ENCODE assay signal across 11 cellular contexts in the genomic region with DNA sequence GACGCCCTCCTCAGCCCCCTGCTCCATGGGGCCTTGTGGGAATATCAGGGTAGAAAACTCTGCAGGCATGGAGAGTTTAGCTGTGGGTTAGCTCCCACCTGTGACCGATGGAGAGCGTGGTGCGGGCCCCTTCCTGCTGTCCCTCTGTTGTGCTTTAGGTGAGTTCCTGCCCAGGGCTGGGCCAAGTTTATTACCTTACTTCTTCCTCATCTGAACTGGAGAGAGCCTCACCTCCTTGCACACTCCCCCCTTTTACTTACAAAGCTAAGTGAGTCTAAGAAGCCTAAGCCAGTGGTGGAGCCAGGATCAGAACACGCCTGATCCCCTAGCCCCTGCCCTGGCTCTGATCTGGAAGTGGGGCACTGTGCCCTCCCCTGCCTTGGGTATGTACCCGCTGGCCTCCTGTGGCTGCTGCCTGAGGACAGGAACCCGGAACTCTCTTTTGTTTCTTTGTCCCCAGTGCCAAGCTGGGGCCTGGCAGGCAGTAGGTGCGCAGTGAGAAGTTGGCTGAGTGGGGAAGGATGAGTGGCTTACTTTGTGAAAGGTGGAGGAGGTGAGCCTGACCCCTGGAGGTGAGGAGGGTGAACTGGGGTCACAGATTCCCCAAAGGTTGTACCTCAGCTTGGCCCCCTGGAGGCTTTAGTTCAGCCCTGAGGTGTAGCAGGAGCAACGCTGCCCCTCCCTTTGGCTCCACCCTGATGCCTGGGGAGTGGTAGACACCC. TPM values are rescaled to one million over a fixed set of nuclear protein-coding genes. Genes with fewer than 3 reads are reported as not detected.
A peak's percentile ranks its signal among the peaks of the same experiment; 100 is the strongest.
DNase-seq lines count a peak whose midpoint lies in the region; TF ChIP-seq lines count a peak whose summit lies in the region.
"Had no signal": no experiment of that assay in that cellular context is flagged by ENCODE, and none has a peak within 500 bp of the region (broad histone marks: within the 10 kb centered on the region; RNA-seq: fewer than 3 reads in every experiment).

No MANE protein-coding gene starts in this region.

- POLR2A ChIA-PET in activated CD4-positive, alpha-beta memory T cell treated with anti-CD3 and anti-CD28 coated beads for 36 hours (lab: Charles Lee): no interaction called here

- H3K4me3 ChIP-seq in HUES6 (ENCODE audit: low read depth, low read length) (no peak overlapping the region), colonic mucosa (no peak overlapping the region)

- H3K9me3 ChIP-seq in HUES6 (ENCODE audit: control insufficient read depth, insufficient read depth, low read depth, low read length) (no peaks in the 10 kb centered on the region), colonic mucosa (no peaks in the 10 kb centered on the region)

- intact Hi-C loops in colonic mucosa (cut with DNase I): no loop called here
- intact Hi-C loops in activated CD4-positive, alpha-beta memory T cell treated with anti-CD3 and anti-CD28 coated beads for 36 hours (cut with micrococcal nuclease): no loop called here

- TF ChIP-seq CTCF in GM10266 (IDR thresholded peaks at IDR 0.05; ENCODE audit: control insufficient read depth, insufficient read depth, low read depth, missing control alignments) (peak; percentile 11), colonic mucosa (IDR thresholded peaks at IDR 0.05) (no peak), neural crest cell (conservative IDR thresholded peaks at IDR 0.05) (peak; percentile 29)

- H3K36me3 ChIP-seq in HUES6 (ENCODE audit: control insufficient read depth, insufficient read depth, low read length): no peaks in the 10 kb centered on the region
- H3K36me3 ChIP-seq in colonic mucosa: no peaks in the 10 kb centered on the region

- H3K9ac ChIP-seq in HUES6 (ENCODE audit: low read length): no peak overlapping the region
- peak overlapping the region; percentile 32 to 77 for H3K9ac ChIP-seq in colonic mucosa (ENCODE audit: low read depth in 2 of 2, low read length in 2 of 2)

- DNase-seq in GM10266 (ENCODE audit: extremely low spot score): no peak
- DNase-seq in colonic mucosa: no peak
- no peak for DNase-seq in neural crest cell (ENCODE audit: low read depth, low spot score)
- DNase-seq in activated T-cell treated with anti-CD3 and anti-CD28 coated beads, Interleukin-2, amount 50 U/mL, for 24 hours: no peak
- no peak for DNase-seq in activated CD4-positive, alpha-beta memory T cell treated with anti-CD3 and anti-CD28 coated beads for 36 hours
- no peak for DNase-seq in globus pallidus (ENCODE audit: low spot score)
- DNase-seq in activated CD4-positive, alpha-beta T cell treated with anti-CD3 and anti-CD28 coated beads, Interleukin-2, amount 50 U/mL, for 4 hours: no peak
- DNase-seq: activated naive CD4-positive, alpha-beta T cell treated with anti-CD3 and anti-CD28 coated beads, Interleukin-2, amount 10 ng/mL, durations not matched to agents 7 days and 5 days; NCI-H2081 treated with DMSO at 0.1 percent for 48 hours had no signal

- peak overlapping the region; percentile 50 for H3K27ac Mint-ChIP-seq in neural crest cell (ENCODE audit: unreplicated experiment)
- H3K27ac Mint-ChIP-seq in activated T-cell treated with anti-CD3 and anti-CD28 coated beads, Interleukin-2, amount 50 U/mL, for 24 hours: no peak overlapping the region
- H3K27ac Mint-ChIP-seq in activated CD4-positive, alpha-beta memory T cell treated with anti-CD3 and anti-CD28 coated beads for 36 hours: no peak overlapping the region
- H3K27ac Mint-ChIP-seq: activated naive CD4-positive, alpha-beta T cell treated with anti-CD3 and anti-CD28 coated beads, Interleukin-2, amount 10 ng/mL, durations not matched to agents 7 days and 5 days had no signal

- H3K36me3 Mint-ChIP-seq in neural crest cell (ENCODE audit: low read depth): no peaks in the 10 kb centered on the region
- no peaks in the 10 kb centered on the region for H3K36me3 Mint-ChIP-seq in activated T-cell treated with anti-CD3 and anti-CD28 coated beads, Interleukin-2, amount 50 U/mL, for 24 hours (ENCODE audit: low read depth)
- H3K36me3 Mint-ChIP-seq in activated CD4-positive, alpha-beta memory T cell treated with anti-CD3 and anti-CD28 coated beads for 36 hours: no peaks in the 10 kb centered on the region
- H3K36me3 Mint-ChIP-seq: activated naive CD4-positive, alpha-beta T cell treated with anti-CD3 and anti-CD28 coated beads, Interleukin-2, amount 10 ng/mL, durations not matched to agents 7 days and 5 days had no signal

- H3K27me3 ChIP-seq in HUES6 (ENCODE audit: control insufficient read depth, insufficient read depth, low read length) (no peaks in the 10 kb centered on the region), colonic mucosa (no peaks in the 10 kb centered on the region)

- no peaks in the 10 kb centered on the region for H3K9me3 Mint-ChIP-seq in neural crest cell
- no peaks in the 10 kb centered on the region for H3K9me3 Mint-ChIP-seq in activated T-cell treated with anti-CD3 and anti-CD28 coated beads, Interleukin-2, amount 50 U/mL, for 24 hours
- H3K9me3 Mint-ChIP-seq in activated CD4-positive, alpha-beta memory T cell treated with anti-CD3 and anti-CD28 coated beads for 36 hours: no peaks in the 10 kb centered on the region
- H3K9me3 Mint-ChIP-seq: activated naive CD4-positive, alpha-beta T cell treated with anti-CD3 and anti-CD28 coated beads, Interleukin-2, amount 10 ng/mL, durations not matched to agents 7 days and 5 days had no signal

- H3K4me3 Mint-ChIP-seq in neural crest cell: peak overlapping the region; percentile 74
- H3K4me3 Mint-ChIP-seq in activated T-cell treated with anti-CD3 and anti-CD28 coated beads, Interleukin-2, amount 50 U/mL, for 24 hours: no peak overlapping the region
- no peak overlapping the region for H3K4me3 Mint-ChIP-seq in activated CD4-positive, alpha-beta memory T cell treated with anti-CD3 and anti-CD28 coated beads for 36 hours
- H3K4me3 Mint-ChIP-seq: activated naive CD4-positive, alpha-beta T cell treated with anti-CD3 and anti-CD28 coated beads, Interleukin-2, amount 10 ng/mL, durations not matched to agents 7 days and 5 days had no signal

- H3K27ac ChIP-seq in HUES6 (ENCODE audit: low read depth, low read length) (0 out of 2 replicates have a peak overlapping the region, but pooled peaks have one; percentile 21), colonic mucosa (peak overlapping the region; percentile 82)
- H3K27ac ChIP-seq: epithelial cell of prostate had no signal

- H3K27me3 Mint-ChIP-seq in neural crest cell (ENCODE audit: low read depth): no peaks in the 10 kb centered on the region
- peaks cover 6% of the 10 kb centered on the region for H3K27me3 Mint-ChIP-seq in activated T-cell treated with anti-CD3 and anti-CD28 coated beads, Interleukin-2, amount 50 U/mL, for 24 hours
- H3K27me3 Mint-ChIP-seq in activated CD4-positive, alpha-beta memory T cell treated with anti-CD3 and anti-CD28 coated beads for 36 hours: peaks cover 11% of the 10 kb centered on the region

- peaks cover 78% of the 10 kb centered on the region for H3K4me1 Mint-ChIP-seq in neural crest cell
- H3K4me1 Mint-ChIP-seq in activated T-cell treated with anti-CD3 and anti-CD28 coated beads, Interleukin-2, amount 50 U/mL, for 24 hours (ENCODE audit: low read depth): no peaks in the 10 kb centered on the region
- no peaks in the 10 kb centered on the region for H3K4me1 Mint-ChIP-seq in activated CD4-positive, alpha-beta memory T cell treated with anti-CD3 and anti-CD28 coated beads for 36 hours (ENCODE audit: low read depth)
- H3K4me1 Mint-ChIP-seq: activated naive CD4-positive, alpha-beta T cell treated with anti-CD3 and anti-CD28 coated beads, Interleukin-2, amount 10 ng/mL, durations not matched to agents 7 days and 5 days had no signal

- H3K4me1 ChIP-seq in HUES6 (ENCODE audit: control insufficient read depth, insufficient read depth, low read length) (peaks cover 71% of the 10 kb centered on the region), colonic mucosa (peaks cover 50% of the 10 kb centered on the region)

- CTCF ChIA-PET in activated CD4-positive, alpha-beta memory T cell treated with anti-CD3 and anti-CD28 coated beads for 36 hours (lab: Charles Lee): no interaction called here

RNA-seq across cellular contexts. Expression of gene ARHGEF10L, which starts 32.9 kb away (rescaled TPM):
- total RNA-seq in colonic mucosa: 100 to 1,000 TPM in 1 of 2 donors, 10 to 100 TPM in 1; 77.5 to 133 TPM
- 20.4 and 22.2 TPM in 2 replicates for total RNA-seq in neural crest cell
- not detected for total RNA-seq in activated CD4-positive, alpha-beta memory T cell treated with anti-CD3 and anti-CD28 coated beads for 36 hours

Comparison
In these comparisons a context has a peak if more than half of its experiments do, and no peak if none do; other contexts are left out.
1. RNA of gene ARHGEF10L, which starts 32.9 kb away (total RNA-seq): 77.5 to 133 TPM in colonic mucosa and 20.4 to 22.2 TPM in neural crest cell; not detected in activated CD4-positive, alpha-beta memory T cell treated with anti-CD3 and anti-CD28 coated beads for 36 hours; every median in the first group is over 10 times any median in the second.